Comparison of ENCODE assay signal across 12 cellular contexts in the genomic region with DNA sequence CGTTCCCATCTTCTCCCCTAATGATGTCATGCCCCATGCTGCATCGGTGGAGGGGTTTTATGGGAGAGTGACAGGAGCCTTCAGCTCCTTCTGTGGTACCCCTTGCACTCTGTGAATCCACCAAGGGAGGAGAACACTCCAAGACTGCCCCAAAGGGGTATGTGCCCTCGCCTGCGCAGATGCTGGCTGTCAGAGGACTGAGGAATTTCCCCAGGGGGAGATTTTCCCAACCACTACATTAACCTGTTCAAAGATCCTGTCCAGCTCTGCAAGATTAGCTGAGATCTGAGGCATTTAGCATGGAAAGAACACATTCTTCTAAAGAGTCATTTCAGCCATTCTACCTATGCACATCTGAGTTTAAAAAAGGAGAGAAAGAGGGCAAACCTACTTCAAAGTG.
"Had no signal": no experiment of that assay in that cellular context is flagged by ENCODE, and none has a peak within 500 bp of the region (broad histone marks: within the 10 kb centered on the region; RNA-seq: fewer than 3 reads in every experiment).

No MANE protein-coding gene starts in this region.

- H3K27ac Mint-ChIP-seq: activated naive CD4-positive, alpha-beta T cell treated with anti-CD3 and anti-CD28 coated beads, Interleukin-2, amount 10 ng/mL, durations not matched to agents 7 days and 5 days; activated T-helper 2 cell treated with anti-CD3 and anti-CD28 coated beads, Interferon-gamma antibody, Interleukin-2, Interleukin-4, amounts not matched to agents 10 μg/mL and 5 μg/mL and 100 μg/mL, durations not matched to agents 14 hours and 24 hours and 36 hours; natural killer cell; T-helper 17 cell had no signal

- H3K27me3 ChIP-seq: ovary had no signal

- DNase-seq: activated CD4-positive, alpha-beta T cell treated with anti-CD3 and anti-CD28 coated beads, Interleukin-2, amount 50 U/mL, for 1 hour; activated naive CD4-positive, alpha-beta T cell treated with anti-CD3 and anti-CD28 coated beads, Interleukin-2, amount 10 ng/mL, durations not matched to agents 7 days and 5 days; cortex of kidney; lower lobe of right lung; natural killer cell; ovary; stimulated activated CD4-positive, alpha-beta T cell treated with anti-CD3 and anti-CD28 coated beads, Interleukin-15, amount 100 ng/mL, for 24 hours; stimulated activated CD4-positive, alpha-beta T cell treated with anti-CD3 and anti-CD28 coated beads, Interleukin-4, amount 100 ng/mL, for 24 hours; stimulated activated naive CD8-positive, alpha-beta T cell treated with anti-CD3 and anti-CD28 coated beads, Interleukin-15, amount 100 ng/mL, for 72 hours; T-helper 17 cell had no signal

- H3K36me3 ChIP-seq: lower lobe of right lung, ovary had no signal

- H3K9me3 Mint-ChIP-seq: activated naive CD4-positive, alpha-beta T cell treated with anti-CD3 and anti-CD28 coated beads, Interleukin-2, amount 10 ng/mL, durations not matched to agents 7 days and 5 days; activated T-helper 2 cell treated with anti-CD3 and anti-CD28 coated beads, Interferon-gamma antibody, Interleukin-2, Interleukin-4, amounts not matched to agents 10 μg/mL and 5 μg/mL and 100 μg/mL, durations not matched to agents 14 hours and 24 hours and 36 hours; central memory CD8-positive, alpha-beta T cell; natural killer cell; stimulated activated naive CD8-positive, alpha-beta T cell treated with anti-CD3 and anti-CD28 coated beads, Interleukin-15, amount 100 ng/mL, for 72 hours had no signal

- H3K4me3 ChIP-seq: lower lobe of right lung, ovary had no signal

- H3K9me3 ChIP-seq: lower lobe of right lung, ovary had no signal

- H3K27ac ChIP-seq: lower lobe of right lung, ovary had no signal

- H3K4me3 Mint-ChIP-seq: activated naive CD4-positive, alpha-beta T cell treated with anti-CD3 and anti-CD28 coated beads, Interleukin-2, amount 10 ng/mL, durations not matched to agents 7 days and 5 days; central memory CD8-positive, alpha-beta T cell; natural killer cell; stimulated activated naive CD8-positive, alpha-beta T cell treated with anti-CD3 and anti-CD28 coated beads, Interleukin-15, amount 100 ng/mL, for 72 hours; T-helper 17 cell had no signal

- H3K36me3 Mint-ChIP-seq: activated naive CD4-positive, alpha-beta T cell treated with anti-CD3 and anti-CD28 coated beads, Interleukin-2, amount 10 ng/mL, durations not matched to agents 7 days and 5 days; natural killer cell had no signal

- H3K27me3 Mint-ChIP-seq: stimulated activated naive CD8-positive, alpha-beta T cell treated with anti-CD3 and anti-CD28 coated beads, Interleukin-15, amount 100 ng/mL, for 72 hours had no signal
